In genomic region chr3:44323341-44323955, GRCh38 we compare ENCODE assay signal across 8 cellular contexts. TPM values are rescaled to one million over a fixed set of nuclear protein-coding genes. Genes with fewer than 3 reads are reported as not detected.
A peak's percentile ranks its signal among the peaks of the same experiment; 100 is the strongest.
DNase-seq lines count a peak whose midpoint lies in the region; ATAC-seq and TF ChIP-seq lines count a peak whose summit lies in the region.

No MANE protein-coding gene starts in this region.

- H3F3A ChIP-seq in OCI-LY1 (ENCODE audit: insufficient read depth, low read length), result no peaks in the 10 kb centered on the region

- H3K4me3 ChIP-seq in OCI-LY1 (ENCODE audit: low read depth, low read length, poor library complexity, severe bottlenecking) (no peak overlapping the region), fibroblast of villous mesenchyme (ENCODE audit: low read depth, low read length) (no peak overlapping the region), ovary (no peak overlapping the region)

- 2 to 5% (median 2%) methylated on average over 4 of the region's 4 CpGs for WGBS in ovary, 3 donors

- H3K36me3 Mint-ChIP-seq in activated T-cell treated with anti-CD3 and anti-CD28 coated beads, Interleukin-2, amount 50 U/mL, for 72 hours (ENCODE audit: insufficient read depth in 2 of 2), result no peaks in the 10 kb centered on the region

- H4K20me1 ChIP-seq in OCI-LY1 (ENCODE audit: insufficient read depth, low read length), result no peaks in the 10 kb centered on the region

- no peaks in the 10 kb centered on the region for H3K4me1 Mint-ChIP-seq in activated T-cell treated with anti-CD3 and anti-CD28 coated beads, Interleukin-2, amount 50 U/mL, for 72 hours (ENCODE audit: low read depth)

- peaks cover 6% of the 10 kb centered on the region for H3K27me3 Mint-ChIP-seq in activated T-cell treated with anti-CD3 and anti-CD28 coated beads, Interleukin-2, amount 50 U/mL, for 72 hours (ENCODE audit: low read depth)

- no peak for ATAC-seq in activated T-cell treated with anti-CD3 and anti-CD28 coated beads, Interleukin-2, amount 50 U/mL, for 72 hours (replicated peaks in 1 of 2)
- ATAC-seq in GM21381 (IDR thresholded peaks at IDR 0.05; ENCODE audit: unreplicated experiment), result no peak
- ATAC-seq in GM21619 (IDR thresholded peaks at IDR 0.05; ENCODE audit: unreplicated experiment), result no peak

- H3K9me3 Mint-ChIP-seq in activated T-cell treated with anti-CD3 and anti-CD28 coated beads, Interleukin-2, amount 50 U/mL, for 72 hours, result no peaks in the 10 kb centered on the region

- H3K27ac Mint-ChIP-seq in activated T-cell treated with anti-CD3 and anti-CD28 coated beads, Interleukin-2, amount 50 U/mL, for 72 hours, result no peak overlapping the region

- H3K79me2 ChIP-seq in OCI-LY1 (ENCODE audit: insufficient read depth, low read length), result no peaks in the 10 kb centered on the region

- TF ChIP-seq EP300 in ovary (IDR thresholded peaks at IDR 0.05), result no peak

- DNase-seq in COLO668 (lab: John Stamatoyannopoulos, UW; ENCODE audit: unreplicated experiment), result peak; percentile 69
- peak; percentile 58 for DNase-seq in HT-29 (ENCODE audit: low spot score)
- peak; percentile 51 to 54 for DNase-seq in activated T-cell treated with anti-CD3 and anti-CD28 coated beads, Interleukin-2, amount 50 U/mL, for 72 hours
- peak; percentile 79 for DNase-seq in fibroblast of villous mesenchyme (ENCODE audit: low read depth)
- peak; percentile 63 to 80 (median 74) for DNase-seq in ovary

- H3K27ac ChIP-seq in OCI-LY1 (ENCODE audit: low read depth, low read length, poor library complexity, severe bottlenecking), result no peak overlapping the region
- H3K27ac ChIP-seq in ovary, result no peak overlapping the region

- TF ChIP-seq CTCF in OCI-LY1 (IDR thresholded peaks at IDR 0.05; ENCODE audit: low read length), result peak; percentile 79
- TF ChIP-seq CTCF in fibroblast of villous mesenchyme (IDR thresholded peaks at IDR 0.05; ENCODE audit: insufficient read depth, low read depth, low read length), result peak; percentile 88
- peak; percentile 55 to 73 (median 73) for TF ChIP-seq CTCF in ovary (IDR thresholded peaks at IDR 0.05)

- H3K4me2 ChIP-seq in OCI-LY1 (ENCODE audit: low read length), result no peak overlapping the region

- H3K36me3 ChIP-seq in OCI-LY1 (ENCODE audit: insufficient read depth, low read length) (no peaks in the 10 kb centered on the region), ovary (no peaks in the 10 kb centered on the region)

- H3K4me1 ChIP-seq in OCI-LY1 (ENCODE audit: insufficient read depth, low read length, severe bottlenecking), result no peaks in the 10 kb centered on the region
- no peaks in the 10 kb centered on the region for H3K4me1 ChIP-seq in ovary (ENCODE audit: insufficient read depth)

- H3K27me3 ChIP-seq in OCI-LY1 (ENCODE audit: insufficient read depth, low read length) (no peaks in the 10 kb centered on the region), ovary (no peaks in the 10 kb centered on the region)

- H3K9ac ChIP-seq in OCI-LY1 (ENCODE audit: low read length), result no peak overlapping the region

- no peak for TF ChIP-seq POLR2A in ovary (IDR thresholded peaks at IDR 0.05)

- H3K9me3 ChIP-seq in OCI-LY1 (ENCODE audit: low read length) (peaks cover 3% of the 10 kb centered on the region; the same call in 1 of the 2 replicates), ovary (no peaks in the 10 kb centered on the region)

- H2AFZ ChIP-seq in OCI-LY1 (ENCODE audit: low read length), result no peak overlapping the region

- intact Hi-C loops in ovary (cut with DNase I), result loop anchor here in 1 of 4 donors (10.0 kb wide), 1 partner anchor 151 kb away; the partner anchor contains the start of gene ZNF445

- H3K4me3 Mint-ChIP-seq in activated T-cell treated with anti-CD3 and anti-CD28 coated beads, Interleukin-2, amount 50 U/mL, for 72 hours, result no peak overlapping the region

- no peaks in the 10 kb centered on the region for H3K9me2 ChIP-seq in OCI-LY1 (ENCODE audit: low read depth, low read length)

RNA-seq across cellular contexts. Expression of gene TCAIM, which starts 15.1 kb away (rescaled TPM):
- 8.2 and 13.7 TPM in 2 replicates for total RNA-seq in HT-29 (2014; rRNA removed; shearing (Covaris generic))
- total RNA-seq in activated T-cell treated with anti-CD3 and anti-CD28 coated beads, Interleukin-2, amount 50 U/mL, for 72 hours, result 10 to 100 TPM; 23.4 to 25.3 TPM
- total RNA-seq in fibroblast of villous mesenchyme, result 19.6 and 37.6 TPM in 2 replicates
- total RNA-seq in ovary, result 10 to 100 TPM; 18.7 to 24.0 (median 22.0) TPM
- 10 to 100 TPM; 11.1 to 18.8 TPM for polyA plus RNA-seq in ovary
